ENCODE assay signal across 30 cellular contexts in the genomic region with DNA sequence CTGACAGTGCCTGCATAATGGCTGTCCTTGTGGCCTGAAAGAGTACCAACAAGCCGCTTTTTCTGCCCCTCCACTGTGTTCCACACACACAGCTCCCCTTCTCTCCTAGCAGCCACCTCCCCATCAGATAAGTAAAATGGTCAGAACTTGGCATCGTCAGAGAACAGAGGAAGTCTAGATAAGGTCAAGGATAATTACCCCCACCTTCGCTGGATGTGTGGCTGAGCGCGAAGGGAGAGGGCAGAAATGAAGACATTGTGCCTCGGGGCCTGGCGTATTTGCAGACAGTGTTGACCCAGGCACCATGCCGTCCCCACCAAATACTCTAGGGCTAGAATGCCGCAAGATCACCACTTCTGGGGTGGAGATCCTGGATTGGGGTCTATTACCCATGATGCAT.
"Had no signal": no experiment of that assay in that cellular context is flagged by ENCODE, and none has a peak within 500 bp of the region (broad histone marks: within the 10 kb centered on the region; RNA-seq: fewer than 3 reads in every experiment).

No MANE protein-coding gene starts in this region.

- H3K4me1 Mint-ChIP-seq: memory B cell, neural crest cell had no signal

- H2AFZ ChIP-seq: parathyroid adenoma had no signal

- ATAC-seq: gastrocnemius medialis; heart left ventricle; left colon; left ventricle myocardium superior; mucosa of descending colon; natural killer cell treated with Interleukin-12 subunit alpha and Interleukin-12 subunit beta and Interleukin-15 and Interleukin-18, amount 100 ng/mL, for 72 hours; sciatic nerve had no signal

- H3K4me2 ChIP-seq: smooth muscle cell had no signal

- H3K27me3 Mint-ChIP-seq: memory B cell; naive B cell; natural killer cell treated with Interleukin-12 subunit alpha and Interleukin-12 subunit beta and Interleukin-15 and Interleukin-18, amount 100 ng/mL, for 72 hours; type B pancreatic cell had no signal

- H3K79me2 ChIP-seq: parathyroid adenoma had no signal

- H3K4me3 Mint-ChIP-seq: memory B cell; mesothelial cell of epicardium; natural killer cell treated with Interleukin-12 subunit alpha and Interleukin-12 subunit beta and Interleukin-15 and Interleukin-18, amount 100 ng/mL, for 72 hours; neural crest cell; type B pancreatic cell had no signal

- DNase-seq: dorsolateral prefrontal cortex; effector CD4-positive, alpha-beta T cell; gastrocnemius medialis; heart left ventricle; hippocampal formation; left colon; left ventricle myocardium superior; mucosa of descending colon; naive B cell; stimulated activated CD4-positive, alpha-beta T cell treated with anti-CD3 and anti-CD28 coated beads, Interleukin-12 subunit alpha, Interleukin-12 subunit beta, amount 100 ng/mL, for 4 hours; stimulated activated CD4-positive, alpha-beta T cell treated with anti-CD3 and anti-CD28 coated beads, Interleukin-1b, Interleukin-23, amount 100 ng/mL, for 48 hours; stimulated activated CD4-positive, alpha-beta T cell treated with anti-CD3 and anti-CD28 coated beads, Interleukin-4, amount 100 ng/mL, for 1 hour; stimulated activated CD8-positive, alpha-beta memory T cell treated with anti-CD3 and anti-CD28 coated beads, Interleukin-4, amount 100 ng/mL, for 48 hours; stimulated activated naive CD4-positive, alpha-beta T cell treated with Interleukin-2 at 50 U/mL for 16 hours; stomach; tibial artery had no signal

- H3K4me1 ChIP-seq: gastrocnemius medialis, heart left ventricle, parathyroid adenoma, prostate gland, right atrium auricular region, tibial artery had no signal

- H3K9me3 ChIP-seq: gastrocnemius medialis, heart left ventricle, mucosa of descending colon, neutrophil, prostate gland, right atrium auricular region, stomach, tibial artery had no signal

- FAIRE-seq: colon, islet of Langerhans had no signal

- H3K27ac ChIP-seq: gastrocnemius medialis, heart left ventricle, neutrophil, parathyroid adenoma, prostate gland, right atrium auricular region, stomach, tibial artery had no signal

- H3K9ac ChIP-seq: parathyroid adenoma had no signal

- H3K27me3 ChIP-seq: dorsolateral prefrontal cortex, gastrocnemius medialis, heart left ventricle, neutrophil, right atrium auricular region, stomach, tibial artery had no signal

- H3K4me3 ChIP-seq: dorsolateral prefrontal cortex, gastrocnemius medialis, heart left ventricle, lung, mucosa of descending colon, prostate gland, right atrium auricular region, smooth muscle cell, stomach, tibial artery had no signal

- H3K9me3 Mint-ChIP-seq: memory B cell; mesothelial cell of epicardium; naive B cell; natural killer cell treated with Interleukin-12 subunit alpha and Interleukin-12 subunit beta and Interleukin-15 and Interleukin-18, amount 100 ng/mL, for 72 hours; neural crest cell; type B pancreatic cell had no signal

- H3K27ac Mint-ChIP-seq: type B pancreatic cell had no signal
